10 cellular contexts compared by ENCODE assay signal in genomic region chr3:4829031-4829394, GRCh38.
DNase-seq lines count a peak whose midpoint lies in the region; ATAC-seq, FAIRE-seq and TF ChIP-seq lines count a peak whose summit lies in the region.
"Had no signal": no experiment of that assay in that cellular context is flagged by ENCODE, and none has a peak within 500 bp of the region (broad histone marks: within the 10 kb centered on the region; RNA-seq: fewer than 3 reads in every experiment).

No MANE protein-coding gene starts in this region.

- H2AFZ ChIP-seq in GM23248 = no peak overlapping the region

- H3K9me3 ChIP-seq in GM23248 (ENCODE audit: low read depth) = no peaks in the 10 kb centered on the region

- no peaks in the 10 kb centered on the region for H3K27me3 ChIP-seq in GM23248 (replicated peaks; ENCODE audit: insufficient read depth)

- H3K4me3 ChIP-seq in GM23248 = no peak overlapping the region

- H4K20me1 ChIP-seq in GM23248 (ENCODE audit: insufficient read depth) = no peaks in the 10 kb centered on the region

- peak overlapping the region; percentile 100 for H3K27ac Mint-ChIP-seq in activated T-helper 1 cell treated with anti-CD3 and anti-CD28 coated beads, Interleukin-12 subunit alpha, Interleukin-12 subunit beta, Interleukin-2, Interleukin-4 antibody, amounts not matched to agents 30 ng/mL and 10 ng/mL and 1 ng/mL, durations not matched to agents 14 hours and 24 hours and 36 hours
- H3K27ac Mint-ChIP-seq in naive thymus-derived CD8-positive, alpha-beta T cell = peak overlapping the region in 7 of 10 donors; percentile 72 to 100 (median 79)
- H3K27ac Mint-ChIP-seq in CD14-positive monocyte = no peak overlapping the region
- H3K27ac Mint-ChIP-seq: type B pancreatic cell had no signal

- TF ChIP-seq CTCF in GM10248 (IDR thresholded peaks at IDR 0.05; ENCODE audit: control extremely low read depth, extremely low read depth, low read depth, missing control alignments) = no peak
- no peak for TF ChIP-seq CTCF in CD14-positive monocyte (IDR thresholded peaks at IDR 0.05)

- no peak overlapping the region for H3K4me2 ChIP-seq in GM23248 (ENCODE audit: unreplicated experiment)

- FAIRE-seq in HTR-8/SVneo (lab: Jason Lieb, UNC) = no peak

- intact Hi-C loops in activated T-helper 1 cell treated with anti-CD3 and anti-CD28 coated beads, Interleukin-12 subunit alpha, Interleukin-12 subunit beta, Interleukin-2, Interleukin-4 antibody, amounts not matched to agents 30 ng/mL and 10 ng/mL and 1 ng/mL, durations not matched to agents 14 hours and 24 hours and 36 hours (cut with micrococcal nuclease) = no loop called here
- intact Hi-C loops in CD14-positive monocyte (cut with micrococcal nuclease) = loop anchor here in 1 of 2 donors (5.0 kb wide), 1 partner anchor 148 kb away; the partner anchor contains the start of gene BHLHE40

- in situ Hi-C loops in GM23248 (cut with MboI) = no loop called here

- peak overlapping the region; percentile 68 for H3K9ac ChIP-seq in GM23248

- 68 to 79% methylated on average over 1 of the region's 1 CpG for WGBS in GM23248 (ENCODE audit: low coverage in 1 of 2, low lambda C conversion rate in 2 of 2, missing lambda C conversion rate in 2 of 2), 2 experiments

- peaks cover 55% of the 10 kb centered on the region for H3K36me3 Mint-ChIP-seq in activated T-helper 1 cell treated with anti-CD3 and anti-CD28 coated beads, Interleukin-12 subunit alpha, Interleukin-12 subunit beta, Interleukin-2, Interleukin-4 antibody, amounts not matched to agents 30 ng/mL and 10 ng/mL and 1 ng/mL, durations not matched to agents 14 hours and 24 hours and 36 hours (ENCODE audit: low read depth)
- H3K36me3 Mint-ChIP-seq in naive thymus-derived CD8-positive, alpha-beta T cell = peaks cover 0 to 3% (median 0%) of the 10 kb centered on the region in 3 donors
- H3K36me3 Mint-ChIP-seq in CD14-positive monocyte = peaks cover 45 to 54% of the 10 kb centered on the region in 2 donors
- H3K36me3 Mint-ChIP-seq: type B pancreatic cell had no signal

- no peaks in the 10 kb centered on the region for H3K9me2 ChIP-seq in GM23248 (ENCODE audit: insufficient read depth)

- peak overlapping the region; percentile 92 for H3K27ac ChIP-seq in GM23248

- no peaks in the 10 kb centered on the region for H3K79me2 ChIP-seq in GM23248 (ENCODE audit: insufficient read depth)

- peaks cover 74% of the 10 kb centered on the region for H3K4me1 ChIP-seq in GM23248 (ENCODE audit: insufficient read depth)

- POLR2A ChIA-PET in GM10248 (lab: Yijun Ruan, JAX) = interaction anchor here (1.2 kb wide), 1 partner anchor 80 kb away, joined by 4 read pairs; no protein-coding TSS in a partner anchor
- POLR2A ChIA-PET in naive thymus-derived CD8-positive, alpha-beta T cell (lab: Charles Lee) = interaction anchor here (0.8 kb wide), 1 partner anchor 150 kb away, joined by 3 read pairs; no protein-coding TSS in a partner anchor

- H3K36me3 ChIP-seq in GM23248 (ENCODE audit: low read depth) = no peaks in the 10 kb centered on the region

- H3K4me1 Mint-ChIP-seq in activated T-helper 1 cell treated with anti-CD3 and anti-CD28 coated beads, Interleukin-12 subunit alpha, Interleukin-12 subunit beta, Interleukin-2, Interleukin-4 antibody, amounts not matched to agents 30 ng/mL and 10 ng/mL and 1 ng/mL, durations not matched to agents 14 hours and 24 hours and 36 hours (ENCODE audit: low read depth) = peaks cover 92% of the 10 kb centered on the region
- H3K4me1 Mint-ChIP-seq in naive thymus-derived CD8-positive, alpha-beta T cell = peaks cover 57 to 98% (median 91%) of the 10 kb centered on the region in 4 donors
- H3K4me1 Mint-ChIP-seq in CD14-positive monocyte = peaks cover 83% of the 10 kb centered on the region

- CTCF ChIA-PET in GM10248 (lab: Yijun Ruan, JAX) = interaction anchor here (0.8 to 5.0 kb wide), 9 partner anchors 20 to 229 kb away, joined by 3 to 24 read pairs (median 5); no protein-coding TSS in a partner anchor

- peak overlapping the region; percentile 73 for H3K4me3 Mint-ChIP-seq in activated T-helper 1 cell treated with anti-CD3 and anti-CD28 coated beads, Interleukin-12 subunit alpha, Interleukin-12 subunit beta, Interleukin-2, Interleukin-4 antibody, amounts not matched to agents 30 ng/mL and 10 ng/mL and 1 ng/mL, durations not matched to agents 14 hours and 24 hours and 36 hours
- H3K4me3 Mint-ChIP-seq in naive thymus-derived CD8-positive, alpha-beta T cell = peak overlapping the region in 8 of 10 donors; percentile 8 to 83 (median 45)
- H3K4me3 Mint-ChIP-seq in CD14-positive monocyte = no peak overlapping the region
- H3K4me3 Mint-ChIP-seq: type B pancreatic cell had no signal

- DNase-seq in GM10248 (ENCODE audit: extremely low spot score) = peak; percentile 42
- peak; percentile 10 for DNase-seq in GM23248
- DNase-seq in activated T-helper 1 cell treated with anti-CD3 and anti-CD28 coated beads, Interleukin-12 subunit alpha, Interleukin-12 subunit beta, Interleukin-2, Interleukin-4 antibody, amounts not matched to agents 30 ng/mL and 10 ng/mL and 1 ng/mL, durations not matched to agents 14 hours and 24 hours and 36 hours (ENCODE audit: low spot score) = no peak
- DNase-seq in naive thymus-derived CD8-positive, alpha-beta T cell = no peak
- no peak for DNase-seq in HTR-8/SVneo (ENCODE audit: insufficient read length, low spot score)
- no peak for DNase-seq in CD14-positive monocyte (ENCODE audit: low spot score)
- no peak for DNase-seq in NOMO-1 treated with DMSO at 0.1 percent for 48 hours (lab: John Stamatoyannopoulos, UW; ENCODE audit: unreplicated experiment)
- DNase-seq: NCI-H187 had no signal

- no peaks in the 10 kb centered on the region for H3K9me3 Mint-ChIP-seq in activated T-helper 1 cell treated with anti-CD3 and anti-CD28 coated beads, Interleukin-12 subunit alpha, Interleukin-12 subunit beta, Interleukin-2, Interleukin-4 antibody, amounts not matched to agents 30 ng/mL and 10 ng/mL and 1 ng/mL, durations not matched to agents 14 hours and 24 hours and 36 hours
- H3K9me3 Mint-ChIP-seq in naive thymus-derived CD8-positive, alpha-beta T cell = peaks cover 0 to 2% (median 0%) of the 10 kb centered on the region in 9 donors
- no peaks in the 10 kb centered on the region for H3K9me3 Mint-ChIP-seq in CD14-positive monocyte
- H3K9me3 Mint-ChIP-seq: type B pancreatic cell had no signal

- ATAC-seq in naive thymus-derived CD8-positive, alpha-beta T cell = no peak
- ATAC-seq in HG03108 (IDR thresholded peaks at IDR 0.05; ENCODE audit: unreplicated experiment) = no peak

- H3K27me3 Mint-ChIP-seq in activated T-helper 1 cell treated with anti-CD3 and anti-CD28 coated beads, Interleukin-12 subunit alpha, Interleukin-12 subunit beta, Interleukin-2, Interleukin-4 antibody, amounts not matched to agents 30 ng/mL and 10 ng/mL and 1 ng/mL, durations not matched to agents 14 hours and 24 hours and 36 hours (ENCODE audit: insufficient read depth) = no peaks in the 10 kb centered on the region
- peaks cover 0 to 2% (median 0%) of the 10 kb centered on the region in 5 donors for H3K27me3 Mint-ChIP-seq in naive thymus-derived CD8-positive, alpha-beta T cell
- H3K27me3 Mint-ChIP-seq in CD14-positive monocyte (ENCODE audit: low read depth in 3 of 3) = peaks cover 4 to 6% (median 6%) of the 10 kb centered on the region in 3 donors
- H3K27me3 Mint-ChIP-seq: type B pancreatic cell had no signal

- peaks cover 58% of the 10 kb centered on the region for H3F3A ChIP-seq in GM23248 (ENCODE audit: insufficient read depth)

Comparison
In these comparisons a context has a peak if more than half of its experiments do, and no peak if none do; other contexts are left out.
1. DNase-seq: peak in GM10248 (single experiment) and GM23248 (single experiment); none in activated T-helper 1 cell treated with anti-CD3 and anti-CD28 coated beads, Interleukin-12 subunit alpha, Interleukin-12 subunit beta, Interleukin-2, Interleukin-4 antibody, amounts not matched to agents 30 ng/mL and 10 ng/mL and 1 ng/mL, durations not matched to agents 14 hours and 24 hours and 36 hours (single experiment), naive thymus-derived CD8-positive, alpha-beta T cell (0 of 10), HTR-8/SVneo (single experiment), CD14-positive monocyte (single experiment) and NOMO-1 treated with DMSO at 0.1 percent for 48 hours (single experiment).
2. H3K27ac Mint-ChIP-seq: peak in activated T-helper 1 cell treated with anti-CD3 and anti-CD28 coated beads, Interleukin-12 subunit alpha, Interleukin-12 subunit beta, Interleukin-2, Interleukin-4 antibody, amounts not matched to agents 30 ng/mL and 10 ng/mL and 1 ng/mL, durations not matched to agents 14 hours and 24 hours and 36 hours (single experiment) and naive thymus-derived CD8-positive, alpha-beta T cell (7 of 10); none in CD14-positive monocyte (0 of 7).
3. H3K4me3 Mint-ChIP-seq: peak in activated T-helper 1 cell treated with anti-CD3 and anti-CD28 coated beads, Interleukin-12 subunit alpha, Interleukin-12 subunit beta, Interleukin-2, Interleukin-4 antibody, amounts not matched to agents 30 ng/mL and 10 ng/mL and 1 ng/mL, durations not matched to agents 14 hours and 24 hours and 36 hours (single experiment) and naive thymus-derived CD8-positive, alpha-beta T cell (8 of 10); none in CD14-positive monocyte (0 of 2).